In genomic region chr6:136720045-136720760, GRCh38 we compare ENCODE assay signal across 10 cellular contexts.
DNase-seq lines count a peak whose midpoint lies in the region; ATAC-seq and TF ChIP-seq lines count a peak whose summit lies in the region.
"Had no signal": no experiment of that assay in that cellular context is flagged by ENCODE, and none has a peak within 500 bp of the region (broad histone marks: within the 10 kb centered on the region; RNA-seq: fewer than 3 reads in every experiment).

No MANE protein-coding gene starts in this region.

- no peaks in the 10 kb centered on the region for H4K20me1 ChIP-seq in Karpas-422 (ENCODE audit: insufficient read depth, low read depth, low read length)

- no peak overlapping the region for H3K4me2 ChIP-seq in Karpas-422 (ENCODE audit: low read depth, low read length, poor library complexity, severe bottlenecking)

- no peaks in the 10 kb centered on the region for H3K27me3 Mint-ChIP-seq in natural killer cell treated with Interleukin-12 subunit alpha and Interleukin-12 subunit beta and Interleukin-15 and Interleukin-18, amount 100 ng/mL, for 72 hours
- no peaks in the 10 kb centered on the region for H3K27me3 Mint-ChIP-seq in natural killer cell (ENCODE audit: low read depth in 2 of 2)

- no peak overlapping the region for H3K9ac ChIP-seq in Karpas-422 (ENCODE audit: low read length)

- H3K36me3 ChIP-seq in upper lobe of right lung, result no peaks in the 10 kb centered on the region
- H3K36me3 ChIP-seq in Karpas-422 (ENCODE audit: insufficient read depth, low read length), result no peaks in the 10 kb centered on the region

- no peaks in the 10 kb centered on the region for H3K9me3 Mint-ChIP-seq in natural killer cell treated with Interleukin-12 subunit alpha and Interleukin-12 subunit beta and Interleukin-15 and Interleukin-18, amount 100 ng/mL, for 72 hours
- H3K9me3 Mint-ChIP-seq in natural killer cell, result no peaks in the 10 kb centered on the region

- no peak overlapping the region for H3K27ac ChIP-seq in upper lobe of right lung
- H3K27ac ChIP-seq in Karpas-422 (ENCODE audit: low read length), result no peak overlapping the region

- H3K27me3 ChIP-seq in upper lobe of right lung (no peaks in the 10 kb centered on the region), Karpas-422 (ENCODE audit: low read length) (0 out of 2 replicates have a peak, but pooled peaks cover 3% of the 10 kb centered on the region)

- no peak for TF ChIP-seq CTCF in natural killer cell (IDR thresholded peaks at IDR 0.05)
- TF ChIP-seq CTCF in upper lobe of right lung (IDR thresholded peaks at IDR 0.05), result no peak

- no peak overlapping the region for H2AFZ ChIP-seq in Karpas-422 (ENCODE audit: low read length)

- intact Hi-C loops in natural killer cell (cut with micrococcal nuclease), result no loop called here
- intact Hi-C loops in upper lobe of right lung (cut with DNase I), result no loop called here

- peaks cover 37 to 45% of the 10 kb centered on the region in 2 donors for H3K4me1 Mint-ChIP-seq in natural killer cell treated with Interleukin-12 subunit alpha and Interleukin-12 subunit beta and Interleukin-15 and Interleukin-18, amount 100 ng/mL, for 72 hours (ENCODE audit: low read depth in 2 of 2)
- H3K4me1 Mint-ChIP-seq in natural killer cell, result peaks cover 32 to 49% of the 10 kb centered on the region in 2 donors

- H3K9me3 ChIP-seq in upper lobe of right lung, result no peaks in the 10 kb centered on the region
- H3K9me3 ChIP-seq in Karpas-422 (ENCODE audit: low read length), result no peaks in the 10 kb centered on the region
- H3K9me3 ChIP-seq: Caco-2 had no signal

- no peaks in the 10 kb centered on the region for H3K9me2 ChIP-seq in Karpas-422 (replicated peaks; ENCODE audit: insufficient read depth, low read length)

- ATAC-seq in natural killer cell treated with Interleukin-12 subunit alpha and Interleukin-12 subunit beta and Interleukin-15 and Interleukin-18, amount 100 ng/mL, for 72 hours, result no peak
- ATAC-seq in natural killer cell, result no peak
- peak; percentile 33 for ATAC-seq in HG02759 (IDR thresholded peaks at IDR 0.05; ENCODE audit: unreplicated experiment)
- peak; percentile 69 for ATAC-seq in upper lobe of right lung

- H3K79me2 ChIP-seq in Karpas-422 (ENCODE audit: low read length), result no peaks in the 10 kb centered on the region

- H3K4me3 Mint-ChIP-seq in natural killer cell treated with Interleukin-12 subunit alpha and Interleukin-12 subunit beta and Interleukin-15 and Interleukin-18, amount 100 ng/mL, for 72 hours, result peak overlapping the region; percentile 56
- H3K4me3 Mint-ChIP-seq in natural killer cell, result no peak overlapping the region

- H3K4me3 ChIP-seq in upper lobe of right lung (no peak overlapping the region), Karpas-422 (ENCODE audit: low read length) (no peak overlapping the region)

- H3K4me1 ChIP-seq in upper lobe of right lung (peaks cover 23% of the 10 kb centered on the region), Karpas-422 (ENCODE audit: low read length) (peaks cover 8% of the 10 kb centered on the region)
- H3K4me1 ChIP-seq: Caco-2 had no signal

- DNase-seq in natural killer cell treated with Interleukin-12 subunit alpha and Interleukin-12 subunit beta and Interleukin-15 and Interleukin-18, amount 100 ng/mL, for 72 hours (ENCODE audit: low spot score), result no peak
- DNase-seq in natural killer cell (no peak), NOMO-1 treated with DMSO at 0.1 percent for 48 hours (lab: John Stamatoyannopoulos, UW; ENCODE audit: unreplicated experiment) (peak; percentile 72), upper lobe of right lung (no peak), T1000 (lab: John Stamatoyannopoulos, UW) (no peak), Karpas-422 (no peak)
- DNase-seq in central memory CD4-positive, alpha-beta T cell, result no peak
- DNase-seq: Caco-2, SW 1271 had no signal

- peak overlapping the region; percentile 29 to 49 for H3K27ac Mint-ChIP-seq in natural killer cell treated with Interleukin-12 subunit alpha and Interleukin-12 subunit beta and Interleukin-15 and Interleukin-18, amount 100 ng/mL, for 72 hours
- H3K27ac Mint-ChIP-seq in natural killer cell, result no peak overlapping the region

- peaks cover 8% of the 10 kb centered on the region for H3K36me3 Mint-ChIP-seq in natural killer cell treated with Interleukin-12 subunit alpha and Interleukin-12 subunit beta and Interleukin-15 and Interleukin-18, amount 100 ng/mL, for 72 hours
- H3K36me3 Mint-ChIP-seq in natural killer cell, result no peaks in the 10 kb centered on the region

Comparison
In these comparisons a context has a peak if more than half of its experiments do, and no peak if none do; other contexts are left out.
1. H3K27ac Mint-ChIP-seq: peak in natural killer cell treated with Interleukin-12 subunit alpha and Interleukin-12 subunit beta and Interleukin-15 and Interleukin-18, amount 100 ng/mL, for 72 hours (2 of 2); none in natural killer cell (0 of 2).
2. ATAC-seq: peak in HG02759 (single experiment) and upper lobe of right lung (single experiment); none in natural killer cell treated with Interleukin-12 subunit alpha and Interleukin-12 subunit beta and Interleukin-15 and Interleukin-18, amount 100 ng/mL, for 72 hours (0 of 2) and natural killer cell (0 of 3).